Comparison of ENCODE assay signal across 8 cellular contexts in genomic region chr1:9942399-9942938, GRCh38. TPM values are rescaled to one million over a fixed set of nuclear protein-coding genes. Genes with fewer than 3 reads are reported as not detected.
DNase-seq lines count a peak whose midpoint lies in the region; ATAC-seq and TF ChIP-seq lines count a peak whose summit lies in the region.

No MANE protein-coding gene starts in this region.

- DNase-seq in AG04449 (ENCODE audit: low read depth, low spot score) (no peak), GM10248 (ENCODE audit: extremely low spot score) (peak; percentile 66), NOMO-1 treated with DMSO at 0.1 percent for 48 hours (lab: John Stamatoyannopoulos, UW; ENCODE audit: unreplicated experiment) (peak; percentile 82), adrenal gland (peak in 2 of 7 donors; percentile 7 to 24), left ventricle myocardium inferior (no peak), pons (ENCODE audit: low spot score) (peak; percentile 60), NCI-H146 treated with DMSO at 0.1 percent for 48 hours (lab: John Stamatoyannopoulos, UW; ENCODE audit: unreplicated experiment) (no peak)

- H3K36me3 ChIP-seq in adrenal gland (replicated peaks in 1 of 2) (peaks cover 0 to 2% of the 10 kb centered on the region in 2 donors), left ventricle myocardium inferior (peaks cover 21% of the 10 kb centered on the region)

- H3K4me1 ChIP-seq in adrenal gland (replicated peaks in 1 of 2) (peaks cover 4 to 21% of the 10 kb centered on the region in 2 donors), left ventricle myocardium inferior (peaks cover 43% of the 10 kb centered on the region)

- peak; percentile 32 for ATAC-seq in HG03378 (IDR thresholded peaks at IDR 0.05; ENCODE audit: unreplicated experiment)

- CTCF ChIA-PET in AG04449 (lab: Yijun Ruan, JAX) (interaction anchor here (0.6 to 9.1 kb wide), 27 partner anchors 8 to 355 kb away, joined by 3 to 187 read pairs (median 4); no protein-coding TSS in a partner anchor), GM10248 (lab: Yijun Ruan, JAX) (interaction anchor here (0.7 to 2.6 kb wide), 14 partner anchors 9 to 75 kb away, joined by 3 to 17 read pairs (median 5); no protein-coding TSS in a partner anchor)

- peak; percentile 46 for TF ChIP-seq CTCF in AG04449 (IDR thresholded peaks at IDR 0.05; ENCODE audit: insufficient read depth, low read length, missing control alignments)
- peak; percentile 35 for TF ChIP-seq CTCF in GM10248 (IDR thresholded peaks at IDR 0.05; ENCODE audit: control extremely low read depth, extremely low read depth, low read depth, missing control alignments)
- peak; percentile 10 to 53 (median 48) for TF ChIP-seq CTCF in adrenal gland (IDR thresholded peaks at IDR 0.05)
- peak; percentile 54 for TF ChIP-seq CTCF in left ventricle myocardium inferior (IDR thresholded peaks at IDR 0.05; ENCODE audit: borderline replicate concordance)

- POLR2A ChIA-PET in AG04449 (lab: Yijun Ruan, JAX) = interaction anchor here (1.2 to 2.0 kb wide), 4 partner anchors 32 to 176 kb away, joined by 4 to 6 read pairs (median 6); partner anchors contain the start of gene CTNNBIP1
- POLR2A ChIA-PET in GM10248 (lab: Yijun Ruan, JAX) = interaction anchor here (0.6 kb wide), 1 partner anchor 101 kb away, joined by 3 read pairs; no protein-coding TSS in a partner anchor

- intact Hi-C loops in adrenal gland (cut with DNase I) (loop anchor here (10.0 kb wide), 1 partner anchor 68 kb away; no protein-coding TSS in a partner anchor), left ventricle myocardium inferior (cut with micrococcal nuclease) (loop anchor here (10.0 kb wide), 1 partner anchor 68 kb away; no protein-coding TSS in a partner anchor)

- H3K4me3 ChIP-seq in AG04449 (ENCODE audit: low read depth, low read length) (peak overlapping the region; percentile 92), adrenal gland (peak overlapping the region; percentile 59 to 71 (median 64)), left ventricle myocardium inferior (peak overlapping the region; percentile 78)

- WGBS in adrenal gland, 4 donors = 0 to 2% (median 1%) methylated on average over 14 of the region's 14 CpGs

- H3K27ac ChIP-seq in adrenal gland = peak overlapping the region; percentile 50 to 92 (median 86)
- peak overlapping the region; percentile 94 for H3K27ac ChIP-seq in left ventricle myocardium inferior (replicated peaks)

- no peaks in the 10 kb centered on the region for H3K9me3 ChIP-seq in adrenal gland (replicated peaks in 1 of 3)
- H3K9me3 ChIP-seq in left ventricle myocardium inferior (replicated peaks) = no peaks in the 10 kb centered on the region

- no peak for TF ChIP-seq POLR2A in adrenal gland (IDR thresholded peaks at IDR 0.05)

- no peaks in the 10 kb centered on the region for H3K27me3 ChIP-seq in adrenal gland
- H3K27me3 ChIP-seq in left ventricle myocardium inferior (ENCODE audit: low read depth) = no peaks in the 10 kb centered on the region

RNA-seq across cellular contexts. Expression of gene LZIC, which starts 0.7 kb away (rescaled TPM):
- total RNA-seq in adrenal gland (10 to 100 TPM; 22.3 to 35.9 (median 30.3) TPM), left ventricle myocardium inferior (36.3 TPM)
- 10 to 100 TPM in 2 of 3 donors, 1 to 10 TPM in 1; 6.5 to 42.9 (median 13.3) TPM for polyA plus RNA-seq in adrenal gland

RNA-seq across cellular contexts. Expression of gene NMNAT1, which starts 0.8 kb away (rescaled TPM):
- total RNA-seq in adrenal gland = 10 to 100 TPM in 6 of 8 donors, 1 to 10 TPM in 2; 7.5 to 18.3 (median 11.7) TPM
- 10 to 100 TPM in 1 of 3 donors, 1 to 10 TPM in 2; 5.6 to 19.7 (median 8.1) TPM for polyA plus RNA-seq in adrenal gland
- total RNA-seq in left ventricle myocardium inferior = 22.2 TPM

RNA-seq across cellular contexts. Expression of gene CTNNBIP1, which starts 32.4 kb away (rescaled TPM):
- total RNA-seq in adrenal gland (10 to 100 TPM; 12.5 to 26.9 (median 19.9) TPM), left ventricle myocardium inferior (42.6 TPM)
- polyA plus RNA-seq in adrenal gland = 10 to 100 TPM in 1 of 3 donors, 1 to 10 TPM in 2; 6.8 to 12.0 (median 8.0) TPM

RNA-seq across cellular contexts. Expression of gene RBP7, which starts 54.6 kb away (rescaled TPM):
- 10 to 100 TPM in 5 of 8 donors, 1 to 10 TPM in 3; 1.4 to 25.0 (median 11.9) TPM for total RNA-seq in adrenal gland
- 10 to 100 TPM; 12.0 to 52.6 (median 19.4) TPM for polyA plus RNA-seq in adrenal gland
- 23.1 TPM for total RNA-seq in left ventricle myocardium inferior

Comparison
In these comparisons a context has a peak if more than half of its experiments do, and no peak if none do; other contexts are left out.
1. DNase-seq: peak in GM10248 (single experiment), NOMO-1 treated with DMSO at 0.1 percent for 48 hours (single experiment) and pons (single experiment); none in AG04449 (single experiment), left ventricle myocardium inferior (single experiment) and NCI-H146 treated with DMSO at 0.1 percent for 48 hours (single experiment).
2. Peak in every context shown above with its lines, with median percentiles within 50 percentile points of each other: H3K4me3 ChIP-seq and CTCF ChIP-seq.